8 cellular contexts compared by ENCODE assay signal in genomic region chr9:72526901-72527800, GRCh38. TPM values are rescaled to one million over a fixed set of nuclear protein-coding genes. Genes with fewer than 3 reads are reported as not detected.
DNase-seq lines count a peak whose midpoint lies in the region; ATAC-seq and TF ChIP-seq lines count a peak whose summit lies in the region.

No MANE protein-coding gene starts in this region.

- H3K4me1 ChIP-seq in RWPE2 (ENCODE audit: insufficient read depth, poor library complexity, severe bottlenecking): peaks cover 32% of the 10 kb centered on the region

- H3K27me3 ChIP-seq in RWPE2 (ENCODE audit: insufficient read depth, poor library complexity, severe bottlenecking): no peaks in the 10 kb centered on the region

- no peaks in the 10 kb centered on the region for H3K9me3 ChIP-seq in RWPE2 (ENCODE audit: severe bottlenecking)

- H3K9me3 Mint-ChIP-seq in activated naive CD8-positive, alpha-beta T cell treated with anti-CD3 and anti-CD28 coated beads, Interleukin-2, amount 50 U/mL, for 24 hours: no peaks in the 10 kb centered on the region

- no peak overlapping the region for H3K4me3 ChIP-seq in RWPE2 (ENCODE audit: severe bottlenecking)

- TF ChIP-seq CTCF in AG09319 (IDR thresholded peaks at IDR 0.05; ENCODE audit: low read depth, low read length) (no peak; the same call in 1 of the 2 replicates), RWPE2 (IDR thresholded peaks at IDR 0.05; ENCODE audit: poor library complexity, severe bottlenecking) (no peak)

- H3K36me3 ChIP-seq in RWPE2 (ENCODE audit: low read depth): no peaks in the 10 kb centered on the region

- no peaks in the 10 kb centered on the region for H3K36me3 Mint-ChIP-seq in activated naive CD8-positive, alpha-beta T cell treated with anti-CD3 and anti-CD28 coated beads, Interleukin-2, amount 50 U/mL, for 24 hours (ENCODE audit: low read depth)

- peaks cover 48% of the 10 kb centered on the region for H3K4me1 Mint-ChIP-seq in activated naive CD8-positive, alpha-beta T cell treated with anti-CD3 and anti-CD28 coated beads, Interleukin-2, amount 50 U/mL, for 24 hours

- H3K4me3 Mint-ChIP-seq in activated naive CD8-positive, alpha-beta T cell treated with anti-CD3 and anti-CD28 coated beads, Interleukin-2, amount 50 U/mL, for 24 hours: peak overlapping the region; percentile 80

- intact Hi-C loops in left ventricle myocardium superior (cut with micrococcal nuclease): no loop called here

- H3K27ac ChIP-seq in RWPE2 (ENCODE audit: poor library complexity, severe bottlenecking): peak overlapping the region; percentile 69

- peak overlapping the region; percentile 88 for H3K27ac Mint-ChIP-seq in activated naive CD8-positive, alpha-beta T cell treated with anti-CD3 and anti-CD28 coated beads, Interleukin-2, amount 50 U/mL, for 24 hours

- peak; percentile 86 for DNase-seq in AG09319 (ENCODE audit: extremely low read depth, low read depth)
- DNase-seq in RWPE2 (ENCODE audit: low spot score): peak; percentile 86
- DNase-seq in activated naive CD8-positive, alpha-beta T cell treated with anti-CD3 and anti-CD28 coated beads, Interleukin-2, amount 50 U/mL, for 24 hours: peak; percentile 76
- peak; percentile 61 for DNase-seq in left ventricle myocardium superior
- DNase-seq in pulmonary artery endothelial cell (ENCODE audit: low read depth, low spot score): peak; percentile 93
- DNase-seq in ureter (ENCODE audit: low spot score): peak; percentile 84

- H3K27me3 Mint-ChIP-seq in activated naive CD8-positive, alpha-beta T cell treated with anti-CD3 and anti-CD28 coated beads, Interleukin-2, amount 50 U/mL, for 24 hours: no peaks in the 10 kb centered on the region

- ATAC-seq in GM18873 (IDR thresholded peaks at IDR 0.05; ENCODE audit: low FRiP score, unreplicated experiment) (peak; percentile 73), HG03103 (IDR thresholded peaks at IDR 0.05; ENCODE audit: low read depth, unreplicated experiment) (peak; percentile 83), RWPE2 (ENCODE audit: low read depth) (peak; percentile 80), left ventricle myocardium superior (peak; percentile 96)
- peak; percentile 92 for ATAC-seq in activated naive CD8-positive, alpha-beta T cell treated with anti-CD3 and anti-CD28 coated beads, Interleukin-2, amount 50 U/mL, for 24 hours

RNA-seq across cellular contexts. Expression of gene TMC1, which starts 5.7 kb away (rescaled TPM):
- not detected for total RNA-seq in left ventricle myocardium superior
- 0.46 and 0.99 TPM in 2 replicates for total RNA-seq in pulmonary artery endothelial cell
- total RNA-seq in ureter: 3.5 TPM
